24 cellular contexts compared by ENCODE assay signal in genomic region chr3:179769411-179770247, GRCh38.
DNase-seq lines count a peak whose midpoint lies in the region; ATAC-seq and TF ChIP-seq lines count a peak whose summit lies in the region.
"Had no signal": no experiment of that assay in that cellular context is flagged by ENCODE, and none has a peak within 500 bp of the region (broad histone marks: within the 10 kb centered on the region; RNA-seq: fewer than 3 reads in every experiment).

No MANE protein-coding gene starts in this region.

- TF ChIP-seq CTCF in DND-41 (IDR thresholded peaks at IDR 0.05; ENCODE audit: borderline replicate concordance, extremely low read depth, low read length, poor library complexity, severe bottlenecking), result no peak
- TF ChIP-seq CTCF in body of pancreas (IDR thresholded peaks at IDR 0.05), result no peak

- peaks cover 0 to 9% (median 5%) of the 10 kb centered on the region in 3 donors for H3K4me1 Mint-ChIP-seq in naive B cell
- H3K4me1 Mint-ChIP-seq: stimulated activated naive CD8-positive, alpha-beta T cell treated with anti-CD3 and anti-CD28 coated beads, Interleukin-15, amount 100 ng/mL, for 72 hours had no signal

- H3K4me1 ChIP-seq in DND-41 (ENCODE audit: insufficient read depth, low read length) (peaks cover 19% of the 10 kb centered on the region), body of pancreas (peaks cover 14% of the 10 kb centered on the region)

- H3K27me3 Mint-ChIP-seq in naive B cell, result no peaks in the 10 kb centered on the region
- H3K27me3 Mint-ChIP-seq: brain; IgD-negative memory B cell; stimulated activated naive CD8-positive, alpha-beta T cell treated with anti-CD3 and anti-CD28 coated beads, Interleukin-15, amount 100 ng/mL, for 72 hours had no signal

- intact Hi-C loops in body of pancreas (cut with DNase I), result no loop called here

- no peak overlapping the region for H2AFZ ChIP-seq in DND-41 (ENCODE audit: low read depth, low read length)

- H4K20me1 ChIP-seq in DND-41 (ENCODE audit: insufficient read depth, low read length), result no peaks in the 10 kb centered on the region

- H3K36me3 Mint-ChIP-seq in naive B cell, result peaks cover 13 to 25% of the 10 kb centered on the region in 2 donors
- peaks cover 16 to 17% of the 10 kb centered on the region in 2 donors for H3K36me3 Mint-ChIP-seq in activated naive CD4-positive, alpha-beta T cell treated with anti-CD3 and anti-CD28 coated beads, Interleukin-2, amount 50 U/mL, for 72 hours

- H3K27me3 ChIP-seq in DND-41 (ENCODE audit: insufficient read depth, low read length, poor library complexity) (no peaks in the 10 kb centered on the region), body of pancreas (no peaks in the 10 kb centered on the region)
- H3K27me3 ChIP-seq: heart left ventricle, spleen, transverse colon had no signal

- H3K9me3 ChIP-seq in DND-41 (ENCODE audit: insufficient read depth, low read length, severe bottlenecking) (no peaks in the 10 kb centered on the region), body of pancreas (no peaks in the 10 kb centered on the region)
- H3K9me3 ChIP-seq: heart left ventricle, left ventricle myocardium inferior, transverse colon had no signal

- no peak for TF ChIP-seq EP300 in Ishikawa (IDR thresholded peaks at IDR 0.05; ENCODE audit: borderline replicate concordance)

- H3K36me3 ChIP-seq in DND-41 (ENCODE audit: insufficient read depth, low read length) (peaks cover 77% of the 10 kb centered on the region), body of pancreas (replicated peaks in 1 of 2; ENCODE audit: insufficient read depth in 1 of 2, low read depth in 2 of 2) (peaks cover 4 to 5% of the 10 kb centered on the region in 2 donors)
- H3K36me3 ChIP-seq: transverse colon had no signal

- no peak overlapping the region for H3K4me2 ChIP-seq in DND-41 (ENCODE audit: insufficient read depth, low read length)

- H3K27ac ChIP-seq in DND-41 (ENCODE audit: low read length) (peak overlapping the region; percentile 39; the same call in 1 of the 2 replicates), body of pancreas (peak overlapping the region in 2 of 4 donors; percentile 10 to 36)
- H3K27ac ChIP-seq: coronary artery, heart left ventricle, left ventricle myocardium inferior, spleen, transverse colon had no signal

- no peak overlapping the region for H3K4me3 ChIP-seq in DND-41 (ENCODE audit: low read depth in 1 of 2, low read length in 2 of 2)
- H3K4me3 ChIP-seq in body of pancreas, result no peak overlapping the region
- H3K4me3 ChIP-seq: coronary artery, heart left ventricle, left ventricle myocardium inferior, spleen, transverse colon had no signal

- peak; percentile 24 for DNase-seq in DND-41
- peak in 1 of 4 donors; percentile 22 for DNase-seq in body of pancreas
- no peak for DNase-seq in naive B cell
- DNase-seq in activated naive CD4-positive, alpha-beta T cell treated with anti-CD3 and anti-CD28 coated beads, Interleukin-2, amount 50 U/mL, for 72 hours (ENCODE audit: low spot score in 2 of 2), result no peak
- DNase-seq in iPS-NIHi11 (ENCODE audit: low spot score), result no peak
- DNase-seq: activated CD4-positive, CD25-positive, alpha-beta regulatory T cell treated with anti-CD3 and anti-CD28 coated beads, Interleukin-2, amount 50 U/mL, for 72 hours; activated CD8-positive, alpha-beta memory T cell treated with anti-CD3 and anti-CD28 coated beads for 24 hours; COR-L47; heart left ventricle; left ventricle myocardium inferior; NCI-H187 treated with DMSO at 0.1 percent for 48 hours; NCI-H345; RPMI8226; spleen; stimulated activated CD4-positive, alpha-beta T cell treated with anti-CD3 and anti-CD28 coated beads, Interleukin-4, amount 100 ng/mL, for 4 hours; stimulated activated naive CD8-positive, alpha-beta T cell treated with anti-CD3 and anti-CD28 coated beads, Interleukin-15, amount 100 ng/mL, for 72 hours; T-helper 9 cell; transverse colon had no signal

- H3K9me3 Mint-ChIP-seq in naive B cell, result peaks cover 0 to 4% (median 0%) of the 10 kb centered on the region in 7 donors
- no peaks in the 10 kb centered on the region for H3K9me3 Mint-ChIP-seq in activated naive CD4-positive, alpha-beta T cell treated with anti-CD3 and anti-CD28 coated beads, Interleukin-2, amount 50 U/mL, for 72 hours
- H3K9me3 Mint-ChIP-seq: IgD-negative memory B cell; stimulated activated naive CD8-positive, alpha-beta T cell treated with anti-CD3 and anti-CD28 coated beads, Interleukin-15, amount 100 ng/mL, for 72 hours had no signal

- TF ChIP-seq RAD21 in Ishikawa (IDR thresholded peaks at IDR 0.05; ENCODE audit: low read depth), result no peak

- H3K79me2 ChIP-seq in DND-41 (ENCODE audit: insufficient read depth, low read length), result no peaks in the 10 kb centered on the region

- H3K9ac ChIP-seq in DND-41 (ENCODE audit: low read depth, low read length), result no peak overlapping the region

- ATAC-seq in DND-41 (ENCODE audit: insufficient read depth, low read depth) (peak; percentile 42; the same call in 1 of the 3 replicates), body of pancreas (peak; percentile 27), naive B cell (ENCODE audit: low read depth in 2 of 2) (no peak), HG03175 (IDR thresholded peaks at IDR 0.05; ENCODE audit: unreplicated experiment) (no peak)
- ATAC-seq in activated naive CD4-positive, alpha-beta T cell treated with anti-CD3 and anti-CD28 coated beads, Interleukin-2, amount 50 U/mL, for 72 hours, result no peak
- ATAC-seq: heart left ventricle; SK-N-SH treated with all-trans-retinoic acid at 6 μM for 48 hours; stimulated activated naive CD8-positive, alpha-beta T cell treated with anti-CD3 and anti-CD28 coated beads, Interleukin-15, amount 100 ng/mL, for 72 hours had no signal

- peak overlapping the region in 4 of 6 donors; percentile 38 to 81 (median 45) for H3K27ac Mint-ChIP-seq in naive B cell
- no peak overlapping the region for H3K27ac Mint-ChIP-seq in activated naive CD4-positive, alpha-beta T cell treated with anti-CD3 and anti-CD28 coated beads, Interleukin-2, amount 50 U/mL, for 72 hours
- H3K27ac Mint-ChIP-seq: brain, IgD-negative memory B cell had no signal

- no peak overlapping the region for H3K4me3 Mint-ChIP-seq in naive B cell
- H3K4me3 Mint-ChIP-seq: brain; IgD-negative memory B cell; stimulated activated naive CD8-positive, alpha-beta T cell treated with anti-CD3 and anti-CD28 coated beads, Interleukin-15, amount 100 ng/mL, for 72 hours had no signal

- no peak for TF ChIP-seq POLR2A in body of pancreas (IDR thresholded peaks at IDR 0.05)

- 34 to 37% methylated on average over 9 of the region's 9 CpGs for WGBS in body of pancreas, 2 donors

TF ChIP-seq in Ishikawa, 13 proteins besides CTCF, POLR2A, EP300 and RAD21:
- no peak for TF ChIP-seq TEAD4 (IDR thresholded peaks at IDR 0.05)
- TF ChIP-seq USF1 (IDR thresholded peaks at IDR 0.05), result peak; percentile 80
- no peak for TF ChIP-seq EGR1 (IDR thresholded peaks at IDR 0.05)
- TF ChIP-seq TAF1 (IDR thresholded peaks at IDR 0.05; ENCODE audit: low read depth), result no peak
- no peak for TF ChIP-seq CEBPB (IDR thresholded peaks at IDR 0.05)
- TF ChIP-seq MAX (IDR thresholded peaks at IDR 0.05), result no peak
TF ChIP-seq in Ishikawa: peak in this region for 1.

Comparison
In these comparisons a context has a peak if more than half of its experiments do, and no peak if none do; other contexts are left out.
1. ATAC-seq: peak in DND-41 (single experiment) and body of pancreas (single experiment); none in naive B cell (0 of 2), activated naive CD4-positive, alpha-beta T cell treated with anti-CD3 and anti-CD28 coated beads, Interleukin-2, amount 50 U/mL, for 72 hours (0 of 2) and HG03175 (single experiment).
2. H3K27ac Mint-ChIP-seq: peak in naive B cell (4 of 6); none in activated naive CD4-positive, alpha-beta T cell treated with anti-CD3 and anti-CD28 coated beads, Interleukin-2, amount 50 U/mL, for 72 hours (0 of 2).